ENCODE assay signal across 1 cellular context in the genomic region with DNA sequence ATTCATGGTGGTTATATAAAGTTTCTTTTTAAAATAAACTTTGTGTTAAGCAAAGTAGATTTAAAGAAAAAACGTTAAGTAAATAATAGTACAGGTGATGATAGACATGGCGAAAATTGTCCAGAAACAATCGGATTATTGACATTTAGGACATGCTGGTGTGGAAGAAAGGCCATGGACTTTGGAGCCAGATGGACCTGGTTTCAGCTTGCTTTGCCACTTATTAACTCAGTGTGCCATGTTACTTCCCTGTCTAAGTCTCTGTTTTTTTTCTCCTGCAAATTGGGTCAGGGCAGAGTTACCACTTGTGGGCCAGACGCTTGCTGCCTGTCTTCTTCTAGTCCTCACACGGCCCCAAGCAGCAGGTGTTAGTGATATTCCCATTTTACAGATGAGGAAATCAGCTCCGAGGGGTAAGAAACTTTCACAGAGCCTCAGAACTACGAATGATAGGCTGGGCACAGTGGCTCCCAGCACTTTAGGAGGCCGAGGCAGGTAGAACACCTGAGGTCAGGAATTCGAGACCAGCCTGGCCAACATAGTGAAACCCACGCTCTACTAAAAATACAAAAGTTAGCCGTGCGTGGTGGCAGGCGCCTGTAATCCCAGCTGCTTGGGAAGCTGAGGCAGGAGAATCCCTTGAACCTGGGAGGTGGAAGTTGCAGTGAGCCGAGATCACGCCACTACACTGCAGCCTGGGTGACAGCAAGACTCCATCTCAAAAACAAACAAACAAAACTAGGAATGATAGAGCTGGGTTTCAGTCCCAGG.
TF ChIP-seq lines count a peak whose summit lies in the region.

No MANE protein-coding gene starts in this region.

TF ChIP-seq in HepG2, 621 proteins besides CTCF, POLR2A, EP300 and RAD21 (continued from another document and continues in another):
- TF ChIP-seq MTA3 (CRISPR knock-in tag; IDR thresholded peaks at IDR 0.05): no peak
- TF ChIP-seq RFX3 (CRISPR knock-in tag; IDR thresholded peaks at IDR 0.05): no peak
- TF ChIP-seq, protein P1, sequence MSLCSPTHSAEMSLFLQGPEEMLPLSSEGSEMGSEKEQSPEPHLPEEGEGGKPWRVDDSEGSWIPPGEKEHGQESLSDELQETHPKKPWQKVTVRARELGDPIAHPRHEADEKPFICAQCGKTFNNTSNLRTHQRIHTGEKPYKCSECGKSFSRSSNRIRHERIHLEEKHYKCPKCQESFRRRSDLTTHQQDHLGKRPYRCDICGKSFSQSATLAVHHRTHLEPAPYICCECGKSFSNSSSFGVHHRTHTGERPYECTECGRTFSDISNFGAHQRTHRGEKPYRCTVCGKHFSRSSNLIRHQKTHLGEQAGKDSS (CRISPR knock-in tag; IDR thresholded peaks at IDR 0.05; ENCODE audit: borderline replicate concordance, low read depth): no peak
- TF ChIP-seq ZNF749 (CRISPR knock-in tag; IDR thresholded peaks at IDR 0.05; ENCODE audit: borderline replicate concordance): no peak; the same call in 1 of the 2 replicates
- peak; percentile 48; the same call in 1 of the 2 replicates for TF ChIP-seq ATF3 (CRISPR knock-in tag; IDR thresholded peaks at IDR 0.05)
- TF ChIP-seq, protein P2, sequence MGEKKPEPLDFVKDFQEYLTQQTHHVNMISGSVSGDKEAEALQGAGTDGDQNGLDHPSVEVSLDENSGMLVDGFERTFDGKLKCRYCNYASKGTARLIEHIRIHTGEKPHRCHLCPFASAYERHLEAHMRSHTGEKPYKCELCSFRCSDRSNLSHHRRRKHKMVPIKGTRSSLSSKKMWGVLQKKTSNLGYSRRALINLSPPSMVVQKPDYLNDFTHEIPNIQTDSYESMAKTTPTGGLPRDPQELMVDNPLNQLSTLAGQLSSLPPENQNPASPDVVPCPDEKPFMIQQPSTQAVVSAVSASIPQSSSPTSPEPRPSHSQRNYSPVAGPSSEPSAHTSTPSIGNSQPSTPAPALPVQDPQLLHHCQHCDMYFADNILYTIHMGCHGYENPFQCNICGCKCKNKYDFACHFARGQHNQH (CRISPR knock-in tag; IDR thresholded peaks at IDR 0.05): peak; percentile 99
- TF ChIP-seq PPARG (CRISPR knock-in tag; conservative IDR thresholded peaks at IDR 0.05): peak; percentile 85
- no peak for TF ChIP-seq PAWR (CRISPR knock-in tag; IDR thresholded peaks at IDR 0.05; ENCODE audit: borderline replicate concordance)
- TF ChIP-seq NKX3-1 (CRISPR knock-in tag; IDR thresholded peaks at IDR 0.05): peak; percentile 55; the same call in 1 of the 2 replicates
- no peak; the same call in 1 of the 2 replicates for TF ChIP-seq ZNF572 (CRISPR knock-in tag; IDR thresholded peaks at IDR 0.05)
- TF ChIP-seq, protein P3, sequence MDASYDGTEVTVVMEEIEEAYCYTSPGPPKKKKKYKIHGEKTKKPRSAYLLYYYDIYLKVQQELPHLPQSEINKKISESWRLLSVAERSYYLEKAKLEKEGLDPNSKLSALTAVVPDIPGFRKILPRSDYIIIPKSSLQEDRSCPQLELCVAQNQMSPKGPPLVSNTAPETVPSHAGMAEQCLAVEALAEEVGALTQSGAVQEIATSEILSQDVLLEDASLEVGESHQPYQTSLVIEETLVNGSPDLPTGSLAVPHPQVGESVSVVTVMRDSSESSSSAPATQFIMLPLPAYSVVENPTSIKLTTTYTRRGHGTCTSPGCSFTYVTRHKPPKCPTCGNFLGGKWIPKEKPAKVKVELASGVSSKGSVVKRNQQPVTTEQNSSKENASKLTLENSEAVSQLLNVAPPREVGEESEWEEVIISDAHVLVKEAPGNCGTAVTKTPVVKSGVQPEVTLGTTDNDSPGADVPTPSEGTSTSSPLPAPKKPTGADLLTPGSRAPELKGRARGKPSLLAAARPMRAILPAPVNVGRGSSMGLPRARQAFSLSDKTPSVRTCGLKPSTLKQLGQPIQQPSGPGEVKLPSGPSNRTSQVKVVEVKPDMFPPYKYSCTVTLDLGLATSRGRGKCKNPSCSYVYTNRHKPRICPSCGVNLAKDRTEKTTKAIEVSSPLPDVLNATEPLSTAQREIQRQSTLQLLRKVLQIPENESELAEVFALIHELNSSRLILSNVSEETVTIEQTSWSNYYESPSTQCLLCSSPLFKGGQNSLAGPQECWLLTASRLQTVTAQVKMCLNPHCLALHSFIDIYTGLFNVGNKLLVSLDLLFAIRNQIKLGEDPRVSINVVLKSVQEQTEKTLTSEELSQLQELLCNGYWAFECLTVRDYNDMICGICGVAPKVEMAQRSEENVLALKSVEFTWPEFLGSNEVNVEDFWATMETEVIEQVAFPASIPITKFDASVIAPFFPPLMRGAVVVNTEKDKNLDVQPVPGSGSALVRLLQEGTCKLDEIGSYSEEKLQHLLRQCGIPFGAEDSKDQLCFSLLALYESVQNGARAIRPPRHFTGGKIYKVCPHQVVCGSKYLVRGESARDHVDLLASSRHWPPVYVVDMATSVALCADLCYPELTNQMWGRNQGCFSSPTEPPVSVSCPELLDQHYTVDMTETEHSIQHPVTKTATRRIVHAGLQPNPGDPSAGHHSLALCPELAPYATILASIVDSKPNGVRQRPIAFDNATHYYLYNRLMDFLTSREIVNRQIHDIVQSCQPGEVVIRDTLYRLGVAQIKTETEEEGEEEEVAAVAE (CRISPR knock-in tag; IDR thresholded peaks at IDR 0.05; ENCODE audit: borderline replicate concordance): peak; percentile 90; the same call in 1 of the 2 replicates
- peak; percentile 93 for TF ChIP-seq ZNF292 (CRISPR knock-in tag; IDR thresholded peaks at IDR 0.05; ENCODE audit: borderline replicate concordance, low read depth)
- TF ChIP-seq, protein P4, sequence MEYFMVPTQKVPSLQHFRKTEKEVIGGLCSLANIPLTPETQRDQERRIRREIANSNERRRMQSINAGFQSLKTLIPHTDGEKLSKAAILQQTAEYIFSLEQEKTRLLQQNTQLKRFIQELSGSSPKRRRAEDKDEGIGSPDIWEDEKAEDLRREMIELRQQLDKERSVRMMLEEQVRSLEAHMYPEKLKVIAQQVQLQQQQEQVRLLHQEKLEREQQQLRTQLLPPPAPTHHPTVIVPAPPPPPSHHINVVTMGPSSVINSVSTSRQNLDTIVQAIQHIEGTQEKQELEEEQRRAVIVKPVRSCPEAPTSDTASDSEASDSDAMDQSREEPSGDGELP (IDR thresholded peaks at IDR 0.05; ENCODE audit: borderline replicate concordance, low read depth): peak; percentile 83
- peak; percentile 92 for TF ChIP-seq TEAD3 (CRISPR knock-in tag; optimal IDR thresholded peaks at IDR 0.05; ENCODE audit: borderline replicate concordance)
- TF ChIP-seq BORCS8-MEF2B (CRISPR knock-in tag; IDR thresholded peaks at IDR 0.05): no peak; the same call in 1 of the 2 replicates
- TF ChIP-seq KLF16 (CRISPR knock-in tag; IDR thresholded peaks at IDR 0.05): peak in 1 of 2 experiments; percentile 71; a peak in 2 of 4 replicates
- TF ChIP-seq ZNF24 (IDR thresholded peaks at IDR 0.05): peak; percentile 17; the same call in 1 of the 2 replicates
- peak; percentile 47 for TF ChIP-seq PITX1 (CRISPR knock-in tag; IDR thresholded peaks at IDR 0.05)
- peak; percentile 86; the same call in 1 of the 2 replicates for TF ChIP-seq ZNF792 (CRISPR knock-in tag; IDR thresholded peaks at IDR 0.05)
- TF ChIP-seq ISX (CRISPR knock-in tag; conservative IDR thresholded peaks at IDR 0.05): no peak; the same call in 1 of the 2 replicates
- TF ChIP-seq MXD4 (CRISPR knock-in tag; IDR thresholded peaks at IDR 0.05): peak; percentile 74; the same call in 1 of the 2 replicates
- no peak for TF ChIP-seq ZNF142 (CRISPR knock-in tag; IDR thresholded peaks at IDR 0.05)
- TF ChIP-seq CBX5 (CRISPR knock-in tag; IDR thresholded peaks at IDR 0.05; ENCODE audit: borderline replicate concordance): no peak
- TF ChIP-seq, protein P5, sequence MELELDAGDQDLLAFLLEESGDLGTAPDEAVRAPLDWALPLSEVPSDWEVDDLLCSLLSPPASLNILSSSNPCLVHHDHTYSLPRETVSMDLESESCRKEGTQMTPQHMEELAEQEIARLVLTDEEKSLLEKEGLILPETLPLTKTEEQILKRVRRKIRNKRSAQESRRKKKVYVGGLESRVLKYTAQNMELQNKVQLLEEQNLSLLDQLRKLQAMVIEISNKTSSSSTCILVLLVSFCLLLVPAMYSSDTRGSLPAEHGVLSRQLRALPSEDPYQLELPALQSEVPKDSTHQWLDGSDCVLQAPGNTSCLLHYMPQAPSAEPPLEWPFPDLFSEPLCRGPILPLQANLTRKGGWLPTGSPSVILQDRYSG (CRISPR knock-in tag; IDR thresholded peaks at IDR 0.05): no peak; the same call in none of the 2 replicates
- TF ChIP-seq ZNF660 (CRISPR knock-in tag; IDR thresholded peaks at IDR 0.05; ENCODE audit: borderline replicate concordance, low read depth): no peak
- TF ChIP-seq ZNF3 (CRISPR knock-in tag; IDR thresholded peaks at IDR 0.05): peak; percentile 91
- TF ChIP-seq STAT6 (CRISPR knock-in tag; IDR thresholded peaks at IDR 0.05; ENCODE audit: borderline replicate concordance): peak; percentile 97; the same call in 1 of the 2 replicates
- peak; percentile 82 for TF ChIP-seq SPEN (CRISPR knock-in tag; IDR thresholded peaks at IDR 0.05; ENCODE audit: low read depth)
- no peak for TF ChIP-seq CBX2 (IDR thresholded peaks at IDR 0.05; ENCODE audit: low read depth, low read length)
- peak; percentile 92; the same call in 1 of the 2 replicates for TF ChIP-seq CBX2 (CRISPR knock-in tag; IDR thresholded peaks at IDR 0.05; ENCODE audit: low read depth)
- no peak; the same call in 1 of the 2 replicates for TF ChIP-seq NFYB (CRISPR knock-in tag; IDR thresholded peaks at IDR 0.05)
- peak; percentile 86 for TF ChIP-seq XRCC5 (optimal IDR thresholded peaks at IDR 0.05; ENCODE audit: low read length)
- TF ChIP-seq AHR (CRISPR knock-in tag; IDR thresholded peaks at IDR 0.05): peak; percentile 30
- peak; percentile 88; the same call in 1 of the 2 replicates for TF ChIP-seq HOXA3 (CRISPR knock-in tag; IDR thresholded peaks at IDR 0.05)
- peak; percentile 63 for TF ChIP-seq KLF11 (CRISPR knock-in tag; IDR thresholded peaks at IDR 0.05)
- TF ChIP-seq RBM22 (optimal IDR thresholded peaks at IDR 0.05; ENCODE audit: low read length): peak; percentile 62
- TF ChIP-seq ZNF512 (CRISPR knock-in tag; IDR thresholded peaks at IDR 0.05): 0 out of 2 replicates have a peak, but pooled peaks have one; percentile 61
